Comparison of ENCODE assay signal across 16 cellular contexts in genomic region chr9:108709922-108710321, GRCh38.
"Had no signal": no experiment of that assay in that cellular context is flagged by ENCODE, and none has a peak within 500 bp of the region (broad histone marks: within the 10 kb centered on the region; RNA-seq: fewer than 3 reads in every experiment).

No MANE protein-coding gene starts in this region.

- H3K9me3 ChIP-seq: heart right ventricle, lower lobe of right lung, prostate gland, right atrium auricular region, upper lobe of right lung had no signal

- DNase-seq: activated CD4-positive, alpha-beta T cell treated with anti-CD3 and anti-CD28 coated beads, Interleukin-2, amount 50 U/mL, for 1 hour; activated CD4-positive, CD25-positive, alpha-beta regulatory T cell treated with anti-CD3 and anti-CD28 coated beads, Interleukin-2, amount 50 U/mL, for 72 hours; activated CD8-positive, alpha-beta T cell treated with anti-CD3 and anti-CD28 coated beads, Interleukin-2, amount 10 ng/mL, durations not matched to agents 7 days and 5 days; endodermal cell; heart right ventricle; lower lobe of right lung; naive thymus-derived CD8-positive, alpha-beta T cell; stimulated activated CD4-positive, alpha-beta T cell treated with anti-CD3 and anti-CD28 coated beads, Interleukin-12 subunit alpha, Interleukin-12 subunit beta, amount 100 ng/mL, for 4 hours; stimulated activated CD4-positive, alpha-beta T cell treated with anti-CD3 and anti-CD28 coated beads, Interleukin-4, amount 100 ng/mL, for 4 hours; stimulated activated naive CD8-positive, alpha-beta T cell treated with anti-CD3 and anti-CD28 coated beads, Interleukin-15, Interleukin-2, amounts not matched to agents 100 U/mL and 50 U/mL, for 24 hours; T-cell; upper lobe of right lung had no signal

- H3K4me3 ChIP-seq: coronary artery, heart right ventricle, lower lobe of right lung, prostate gland, right atrium auricular region, upper lobe of right lung had no signal

- H3K4me1 ChIP-seq: heart right ventricle, lower lobe of right lung, prostate gland, right atrium auricular region, upper lobe of right lung had no signal

- ATAC-seq: activated CD8-positive, alpha-beta T cell treated with anti-CD3 and anti-CD28 coated beads, Interleukin-2, amount 10 ng/mL, durations not matched to agents 7 days and 5 days; activated naive CD4-positive, alpha-beta T cell treated with anti-CD3 and anti-CD28 coated beads, Interleukin-2, amount 50 U/mL, for 72 hours; lower lobe of right lung; naive thymus-derived CD8-positive, alpha-beta T cell; stimulated activated naive CD8-positive, alpha-beta T cell treated with anti-CD3 and anti-CD28 coated beads, Interleukin-15, Interleukin-2, amounts not matched to agents 100 U/mL and 50 U/mL, for 24 hours; T-cell; upper lobe of right lung had no signal

- H3K36me3 ChIP-seq: heart right ventricle, lower lobe of right lung, prostate gland, right atrium auricular region, upper lobe of right lung had no signal

- H3K27ac ChIP-seq: heart right ventricle, lower lobe of right lung, prostate gland, upper lobe of right lung had no signal

- H3K27me3 ChIP-seq: heart right ventricle, right atrium auricular region had no signal
